In the genomic region with DNA sequence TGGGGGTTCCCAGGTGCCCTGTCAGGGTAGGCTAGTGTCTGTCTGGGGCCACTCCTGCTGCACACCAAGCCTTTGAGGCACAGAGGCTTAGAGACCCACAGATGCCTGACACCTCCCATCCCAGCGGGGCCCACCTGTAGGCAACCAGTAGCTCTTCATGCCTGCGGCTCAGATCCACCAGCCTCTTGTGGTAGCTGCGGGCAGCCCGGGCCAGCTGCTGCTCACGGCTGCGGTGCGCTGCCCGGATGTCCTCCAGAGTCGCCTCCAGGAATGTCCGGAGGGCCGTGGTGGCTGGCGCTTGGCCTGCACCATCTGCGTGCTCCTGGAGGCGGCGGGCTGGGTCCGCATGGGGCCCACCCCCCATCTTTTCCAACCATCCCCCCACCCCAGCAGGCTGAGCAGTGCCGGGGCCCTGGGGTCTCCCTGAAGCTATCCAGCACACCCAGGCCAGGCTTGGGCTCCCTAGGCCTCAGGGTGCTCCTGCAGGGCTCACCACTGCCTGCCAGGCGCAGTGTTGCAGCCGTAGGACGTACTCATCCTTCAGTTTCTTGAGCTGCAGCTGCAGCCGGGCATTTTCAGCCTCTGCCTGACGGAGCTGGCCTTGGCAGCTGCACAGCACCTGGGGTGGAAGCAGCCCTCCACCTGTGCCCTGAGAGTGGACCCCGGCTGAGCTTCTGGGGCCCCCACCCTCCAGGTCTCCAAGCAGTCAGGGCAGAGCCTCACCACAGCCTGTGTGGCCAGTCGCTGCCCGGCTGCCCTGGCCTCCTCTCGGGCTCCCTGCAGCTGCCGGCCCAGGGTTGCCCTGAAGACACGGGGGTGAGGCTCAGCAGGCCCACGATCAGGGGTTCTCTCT, we compare ENCODE assay signal across 2 cellular contexts.
A peak's percentile ranks its signal among the peaks of the same experiment; 100 is the strongest.
TF ChIP-seq lines count a peak whose summit lies in the region.

No MANE protein-coding gene starts in this region.

TF ChIP-seq in SK-N-SH, 30 proteins besides CTCF, POLR2A, EP300 and RAD21:
- TF ChIP-seq, protein P1, sequence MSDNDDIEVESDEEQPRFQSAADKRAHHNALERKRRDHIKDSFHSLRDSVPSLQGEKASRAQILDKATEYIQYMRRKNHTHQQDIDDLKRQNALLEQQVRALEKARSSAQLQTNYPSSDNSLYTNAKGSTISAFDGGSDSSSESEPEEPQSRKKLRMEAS (IDR thresholded peaks at IDR 0.05; ENCODE audit: low read depth): no peak
- TF ChIP-seq SMC3 (IDR thresholded peaks at IDR 0.05; ENCODE audit: low read depth, low read length) (no peak), POLR2AphosphoS5 (IDR thresholded peaks at IDR 0.05; ENCODE audit: low read depth, low read length) (peak; percentile 26; the same call in 1 of the 2 replicates)
- TF ChIP-seq, protein P2, sequence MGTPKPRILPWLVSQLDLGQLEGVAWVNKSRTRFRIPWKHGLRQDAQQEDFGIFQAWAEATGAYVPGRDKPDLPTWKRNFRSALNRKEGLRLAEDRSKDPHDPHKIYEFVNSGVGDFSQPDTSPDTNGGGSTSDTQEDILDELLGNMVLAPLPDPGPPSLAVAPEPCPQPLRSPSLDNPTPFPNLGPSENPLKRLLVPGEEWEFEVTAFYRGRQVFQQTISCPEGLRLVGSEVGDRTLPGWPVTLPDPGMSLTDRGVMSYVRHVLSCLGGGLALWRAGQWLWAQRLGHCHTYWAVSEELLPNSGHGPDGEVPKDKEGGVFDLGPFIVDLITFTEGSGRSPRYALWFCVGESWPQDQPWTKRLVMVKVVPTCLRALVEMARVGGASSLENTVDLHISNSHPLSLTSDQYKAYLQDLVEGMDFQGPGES (IDR thresholded peaks at IDR 0.05; ENCODE audit: low read depth, low read length): no peak

TF ChIP-seq in SK-N-SH treated with all-trans-retinoic acid at 6 μM for 48 hours, 23 proteins besides CTCF, POLR2A, EP300 and RAD21:
- TF ChIP-seq, protein P3, sequence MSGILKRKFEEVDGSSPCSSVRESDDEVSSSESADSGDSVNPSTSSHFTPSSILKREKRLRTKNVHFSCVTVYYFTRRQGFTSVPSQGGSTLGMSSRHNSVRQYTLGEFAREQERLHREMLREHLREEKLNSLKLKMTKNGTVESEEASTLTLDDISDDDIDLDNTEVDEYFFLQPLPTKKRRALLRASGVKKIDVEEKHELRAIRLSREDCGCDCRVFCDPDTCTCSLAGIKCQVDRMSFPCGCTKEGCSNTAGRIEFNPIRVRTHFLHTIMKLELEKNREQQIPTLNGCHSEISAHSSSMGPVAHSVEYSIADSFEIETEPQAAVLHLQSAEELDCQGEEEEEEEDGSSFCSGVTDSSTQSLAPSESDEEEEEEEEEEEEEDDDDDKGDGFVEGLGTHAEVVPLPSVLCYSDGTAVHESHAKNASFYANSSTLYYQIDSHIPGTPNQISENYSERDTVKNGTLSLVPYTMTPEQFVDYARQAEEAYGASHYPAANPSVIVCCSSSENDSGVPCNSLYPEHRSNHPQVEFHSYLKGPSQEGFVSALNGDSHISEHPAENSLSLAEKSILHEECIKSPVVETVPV (CRISPR knock-in tag; IDR thresholded peaks at IDR 0.05): no peak
- TF ChIP-seq ZFP3 (CRISPR knock-in tag; IDR thresholded peaks at IDR 0.05): no peak
- no peak for TF ChIP-seq ZFP30 (CRISPR knock-in tag; IDR thresholded peaks at IDR 0.05)
- TF ChIP-seq, protein P4, sequence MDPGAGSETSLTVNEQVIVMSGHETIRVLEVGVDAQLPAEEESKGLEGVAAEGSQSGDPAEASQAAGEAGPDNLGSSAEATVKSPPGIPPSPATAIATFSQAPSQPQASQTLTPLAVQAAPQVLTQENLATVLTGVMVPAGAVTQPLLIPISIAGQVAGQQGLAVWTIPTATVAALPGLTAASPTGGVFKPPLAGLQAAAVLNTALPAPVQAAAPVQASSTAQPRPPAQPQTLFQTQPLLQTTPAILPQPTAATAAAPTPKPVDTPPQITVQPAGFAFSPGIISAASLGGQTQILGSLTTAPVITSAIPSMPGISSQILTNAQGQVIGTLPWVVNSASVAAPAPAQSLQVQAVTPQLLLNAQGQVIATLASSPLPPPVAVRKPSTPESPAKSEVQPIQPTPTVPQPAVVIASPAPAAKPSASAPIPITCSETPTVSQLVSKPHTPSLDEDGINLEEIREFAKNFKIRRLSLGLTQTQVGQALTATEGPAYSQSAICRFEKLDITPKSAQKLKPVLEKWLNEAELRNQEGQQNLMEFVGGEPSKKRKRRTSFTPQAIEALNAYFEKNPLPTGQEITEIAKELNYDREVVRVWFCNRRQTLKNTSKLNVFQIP (CRISPR knock-in tag; IDR thresholded peaks at IDR 0.05; ENCODE audit: borderline replicate concordance, low read depth): no peak
- no peak for TF ChIP-seq ESRRG (CRISPR knock-in tag; IDR thresholded peaks at IDR 0.05)
- TF ChIP-seq BACH2 (CRISPR knock-in tag; IDR thresholded peaks at IDR 0.05; ENCODE audit: borderline replicate concordance): no peak
- TF ChIP-seq, protein P5, sequence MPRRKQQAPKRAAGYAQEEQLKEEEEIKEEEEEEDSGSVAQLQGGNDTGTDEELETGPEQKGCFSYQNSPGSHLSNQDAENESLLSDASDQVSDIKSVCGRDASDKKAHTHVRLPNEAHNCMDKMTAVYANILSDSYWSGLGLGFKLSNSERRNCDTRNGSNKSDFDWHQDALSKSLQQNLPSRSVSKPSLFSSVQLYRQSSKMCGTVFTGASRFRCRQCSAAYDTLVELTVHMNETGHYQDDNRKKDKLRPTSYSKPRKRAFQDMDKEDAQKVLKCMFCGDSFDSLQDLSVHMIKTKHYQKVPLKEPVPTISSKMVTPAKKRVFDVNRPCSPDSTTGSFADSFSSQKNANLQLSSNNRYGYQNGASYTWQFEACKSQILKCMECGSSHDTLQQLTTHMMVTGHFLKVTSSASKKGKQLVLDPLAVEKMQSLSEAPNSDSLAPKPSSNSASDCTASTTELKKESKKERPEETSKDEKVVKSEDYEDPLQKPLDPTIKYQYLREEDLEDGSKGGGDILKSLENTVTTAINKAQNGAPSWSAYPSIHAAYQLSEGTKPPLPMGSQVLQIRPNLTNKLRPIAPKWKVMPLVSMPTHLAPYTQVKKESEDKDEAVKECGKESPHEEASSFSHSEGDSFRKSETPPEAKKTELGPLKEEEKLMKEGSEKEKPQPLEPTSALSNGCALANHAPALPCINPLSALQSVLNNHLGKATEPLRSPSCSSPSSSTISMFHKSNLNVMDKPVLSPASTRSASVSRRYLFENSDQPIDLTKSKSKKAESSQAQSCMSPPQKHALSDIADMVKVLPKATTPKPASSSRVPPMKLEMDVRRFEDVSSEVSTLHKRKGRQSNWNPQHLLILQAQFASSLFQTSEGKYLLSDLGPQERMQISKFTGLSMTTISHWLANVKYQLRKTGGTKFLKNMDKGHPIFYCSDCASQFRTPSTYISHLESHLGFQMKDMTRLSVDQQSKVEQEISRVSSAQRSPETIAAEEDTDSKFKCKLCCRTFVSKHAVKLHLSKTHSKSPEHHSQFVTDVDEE (CRISPR knock-in tag; IDR thresholded peaks at IDR 0.05): no peak
- TF ChIP-seq, protein P6, sequence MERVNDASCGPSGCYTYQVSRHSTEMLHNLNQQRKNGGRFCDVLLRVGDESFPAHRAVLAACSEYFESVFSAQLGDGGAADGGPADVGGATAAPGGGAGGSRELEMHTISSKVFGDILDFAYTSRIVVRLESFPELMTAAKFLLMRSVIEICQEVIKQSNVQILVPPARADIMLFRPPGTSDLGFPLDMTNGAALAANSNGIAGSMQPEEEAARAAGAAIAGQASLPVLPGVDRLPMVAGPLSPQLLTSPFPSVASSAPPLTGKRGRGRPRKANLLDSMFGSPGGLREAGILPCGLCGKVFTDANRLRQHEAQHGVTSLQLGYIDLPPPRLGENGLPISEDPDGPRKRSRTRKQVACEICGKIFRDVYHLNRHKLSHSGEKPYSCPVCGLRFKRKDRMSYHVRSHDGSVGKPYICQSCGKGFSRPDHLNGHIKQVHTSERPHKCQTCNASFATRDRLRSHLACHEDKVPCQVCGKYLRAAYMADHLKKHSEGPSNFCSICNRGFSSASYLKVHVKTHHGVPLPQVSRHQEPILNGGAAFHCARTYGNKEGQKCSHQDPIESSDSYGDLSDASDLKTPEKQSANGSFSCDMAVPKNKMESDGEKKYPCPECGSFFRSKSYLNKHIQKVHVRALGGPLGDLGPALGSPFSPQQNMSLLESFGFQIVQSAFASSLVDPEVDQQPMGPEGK (CRISPR knock-in tag; IDR thresholded peaks at IDR 0.05; ENCODE audit: borderline replicate concordance): no peak
- no peak for TF ChIP-seq TCF4 (CRISPR knock-in tag; IDR thresholded peaks at IDR 0.05; ENCODE audit: borderline replicate concordance)
- TF ChIP-seq OSR1 (CRISPR knock-in tag; IDR thresholded peaks at IDR 0.05): no peak
- TF ChIP-seq ZNF70 (CRISPR knock-in tag; IDR thresholded peaks at IDR 0.05): no peak
- TF ChIP-seq SNAI2 (CRISPR knock-in tag; IDR thresholded peaks at IDR 0.05): no peak
- no peak for TF ChIP-seq ZNF8 (CRISPR knock-in tag; IDR thresholded peaks at IDR 0.05)
- TF ChIP-seq GLIS3 (CRISPR knock-in tag; IDR thresholded peaks at IDR 0.05): no peak
- TF ChIP-seq ZC3H10 (CRISPR knock-in tag; IDR thresholded peaks at IDR 0.05): no peak
- TF ChIP-seq, protein P7, sequence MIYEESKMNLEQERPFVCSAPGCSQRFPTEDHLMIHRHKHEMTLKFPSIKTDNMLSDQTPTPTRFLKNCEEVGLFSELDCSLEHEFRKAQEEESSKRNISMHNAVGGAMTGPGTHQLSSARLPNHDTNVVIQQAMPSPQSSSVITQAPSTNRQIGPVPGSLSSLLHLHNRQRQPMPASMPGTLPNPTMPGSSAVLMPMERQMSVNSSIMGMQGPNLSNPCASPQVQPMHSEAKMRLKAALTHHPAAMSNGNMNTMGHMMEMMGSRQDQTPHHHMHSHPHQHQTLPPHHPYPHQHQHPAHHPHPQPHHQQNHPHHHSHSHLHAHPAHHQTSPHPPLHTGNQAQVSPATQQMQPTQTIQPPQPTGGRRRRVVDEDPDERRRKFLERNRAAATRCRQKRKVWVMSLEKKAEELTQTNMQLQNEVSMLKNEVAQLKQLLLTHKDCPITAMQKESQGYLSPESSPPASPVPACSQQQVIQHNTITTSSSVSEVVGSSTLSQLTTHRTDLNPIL (CRISPR knock-in tag; IDR thresholded peaks at IDR 0.05; ENCODE audit: low read depth): no peak
- no peak for TF ChIP-seq RARB (CRISPR knock-in tag; IDR thresholded peaks at IDR 0.05)
- no peak for TF ChIP-seq ISL1 (CRISPR knock-in tag; IDR thresholded peaks at IDR 0.05)
- no peak for TF ChIP-seq TOX (CRISPR knock-in tag; IDR thresholded peaks at IDR 0.05; ENCODE audit: borderline replicate concordance)
